8 cellular contexts compared by ENCODE assay signal in genomic region chr4:140330311-140330900, GRCh38. TPM values are rescaled to one million over a fixed set of nuclear protein-coding genes. Genes with fewer than 3 reads are reported as not detected.
DNase-seq lines count a peak whose midpoint lies in the region; FAIRE-seq and TF ChIP-seq lines count a peak whose summit lies in the region.

No MANE protein-coding gene starts in this region.

- H3K36me3 ChIP-seq in endothelial cell of umbilical vein (ENCODE audit: control insufficient read depth in 2 of 2, extremely low read depth in 1 of 2, insufficient read depth in 2 of 2, low read length in 2 of 2) (no peaks in the 10 kb centered on the region), suprapubic skin (no peaks in the 10 kb centered on the region)

- POLR2A ChIA-PET in endothelial cell of umbilical vein (lab: Charles Lee): no interaction called here

- FAIRE-seq in endothelial cell of umbilical vein (lab: Jason Lieb, UNC): no peak

- no peak for TF ChIP-seq POLR2A in endothelial cell of umbilical vein (IDR thresholded peaks at IDR 0.05; ENCODE audit: low read depth, low read length)
- TF ChIP-seq POLR2A in suprapubic skin (IDR thresholded peaks at IDR 0.05): no peak

- H3K27ac ChIP-seq in endothelial cell of umbilical vein (ENCODE audit: insufficient read depth, low read depth, low read length): no peak overlapping the region
- H3K27ac ChIP-seq in suprapubic skin: no peak overlapping the region

- H2AFZ ChIP-seq in endothelial cell of umbilical vein (ENCODE audit: low read depth, low read length): no peak overlapping the region

- DNase-seq in GM13977 (ENCODE audit: low spot score) (no peak), NCI-H526 treated with DMSO at 0.1 percent for 48 hours (lab: John Stamatoyannopoulos, UW) (peak; percentile 71), endothelial cell of umbilical vein (ENCODE audit: low read depth, low spot score) (peak; percentile 58), progenitor cell of endocrine pancreas (ENCODE audit: low spot score, unreplicated experiment) (no peak), foreskin melanocyte (no peak), immature natural killer cell (no peak), suprapubic skin (ENCODE audit: low spot score in 2 of 2) (no peak)
- no peak for DNase-seq in stimulated activated CD4-positive, alpha-beta T cell treated with anti-CD3 and anti-CD28 coated beads, Interleukin-4, amount 100 ng/mL, for 4 hours

- H3K4me1 Mint-ChIP-seq in progenitor cell of endocrine pancreas (ENCODE audit: low read depth): peaks cover 5% of the 10 kb centered on the region
- no peaks in the 10 kb centered on the region for H3K4me1 Mint-ChIP-seq in immature natural killer cell

- no peaks in the 10 kb centered on the region for H3K4me1 ChIP-seq in endothelial cell of umbilical vein (ENCODE audit: control insufficient read depth, extremely low read depth, insufficient read depth, low read length)
- no peaks in the 10 kb centered on the region for H3K4me1 ChIP-seq in suprapubic skin

- H3K9ac ChIP-seq in endothelial cell of umbilical vein (replicated peaks; ENCODE audit: extremely low read depth, insufficient read depth, low read length): no peak overlapping the region

- in situ Hi-C loops in GM13977 (cut with MboI; ENCODE audit: low pct_unique_long_range_greater_than_20kb, low sequenced_read_pairs, unreplicated experiment): no loop called here

- no peaks in the 10 kb centered on the region for H3K9me3 Mint-ChIP-seq in progenitor cell of endocrine pancreas (ENCODE audit: low read depth)
- no peaks in the 10 kb centered on the region for H3K9me3 Mint-ChIP-seq in immature natural killer cell

- intact Hi-C loops in endothelial cell of umbilical vein (cut with micrococcal nuclease): loop anchor here (1.0 to 2.0 kb wide), 2 partner anchors 280 to 676 kb away; no protein-coding TSS in a partner anchor

- H3K4me3 ChIP-seq in endothelial cell of umbilical vein (replicated peaks in 1 of 3; ENCODE audit: insufficient read depth in 1 of 3, low read depth in 1 of 3, low read length in 3 of 3): no peak overlapping the region
- no peak overlapping the region for H3K4me3 ChIP-seq in suprapubic skin

- H3K27me3 ChIP-seq in endothelial cell of umbilical vein (ENCODE audit: control insufficient read depth in 2 of 2, insufficient read depth in 2 of 2, low read length in 2 of 2) (peaks cover 4 to 6% of the 10 kb centered on the region in 2 experiments), suprapubic skin (no peaks in the 10 kb centered on the region)

- H3K27ac Mint-ChIP-seq in progenitor cell of endocrine pancreas (no peak overlapping the region), immature natural killer cell (no peak overlapping the region)

- H3K9me1 ChIP-seq in endothelial cell of umbilical vein (replicated peaks; ENCODE audit: control insufficient read depth, extremely low read depth, insufficient read depth, low read length): no peaks in the 10 kb centered on the region

- TF ChIP-seq EP300 in suprapubic skin (IDR thresholded peaks at IDR 0.05): no peak

- no peaks in the 10 kb centered on the region for H3K36me3 Mint-ChIP-seq in progenitor cell of endocrine pancreas (ENCODE audit: insufficient read depth)
- no peaks in the 10 kb centered on the region for H3K36me3 Mint-ChIP-seq in immature natural killer cell

- H3K79me2 ChIP-seq in endothelial cell of umbilical vein (ENCODE audit: control insufficient read depth, insufficient read depth, low read length): no peaks in the 10 kb centered on the region

- CTCF ChIA-PET in endothelial cell of umbilical vein (lab: Charles Lee): interaction anchor here (0.6 to 3.7 kb wide), 43 partner anchors 12 to 673 kb away, joined by 3 to 69 read pairs (median 4); partner anchors contain the start of genes MAML3 and SCOC

- no peaks in the 10 kb centered on the region for H3K27me3 Mint-ChIP-seq in progenitor cell of endocrine pancreas
- peaks cover 0 to 5% (median 0%) of the 10 kb centered on the region in 3 donors for H3K27me3 Mint-ChIP-seq in immature natural killer cell (ENCODE audit: low read depth in 3 of 3)

- 88% methylated on average over 1 of the region's 1 CpG for WGBS in suprapubic skin

- H3K4me2 ChIP-seq in endothelial cell of umbilical vein (ENCODE audit: insufficient read depth, low read length): no peak overlapping the region

- TF ChIP-seq CTCF in GM13977 (IDR thresholded peaks at IDR 0.05; ENCODE audit: extremely low read depth, insufficient read depth, missing control alignments): peak; percentile 25
- peak; percentile 29 to 32 for TF ChIP-seq CTCF in endothelial cell of umbilical vein (IDR thresholded peaks at IDR 0.05; ENCODE audit: extremely low read depth in 1 of 2, insufficient read depth in 1 of 2, low read depth in 1 of 2, low read length in 2 of 2)
- peak; percentile 65 for TF ChIP-seq CTCF in progenitor cell of endocrine pancreas (IDR thresholded peaks at IDR 0.05; ENCODE audit: unreplicated experiment)
- TF ChIP-seq CTCF in suprapubic skin (IDR thresholded peaks at IDR 0.05): no peak

- BruUV-seq in endothelial cell of umbilical vein (replicated peaks; lab: Mats Ljungman, UMichigan): no TSS peak

- H3K9me3 ChIP-seq in endothelial cell of umbilical vein (replicated peaks; ENCODE audit: control insufficient read depth, insufficient read depth, low read length): no peaks in the 10 kb centered on the region
- no peaks in the 10 kb centered on the region for H3K9me3 ChIP-seq in suprapubic skin

- no peak overlapping the region for H3K4me3 Mint-ChIP-seq in progenitor cell of endocrine pancreas (ENCODE audit: low read depth)
- no peak overlapping the region for H3K4me3 Mint-ChIP-seq in immature natural killer cell

- no peaks in the 10 kb centered on the region for H4K20me1 ChIP-seq in endothelial cell of umbilical vein (replicated peaks; ENCODE audit: control insufficient read depth, extremely low read depth, insufficient read depth, low read length)

- dilution Hi-C loops in endothelial cell of umbilical vein (cut with MboI; ENCODE audit: extremely low pct_ligation_motif_present, low sequenced_read_pairs): no loop called here

TF ChIP-seq in endothelial cell of umbilical vein, 7 proteins besides CTCF, POLR2A, EP300 and RAD21:
- no peak for TF ChIP-seq MYC (IDR thresholded peaks at IDR 0.05; ENCODE audit: low read depth, low read length)

RNA-seq across cellular contexts. Expression of gene SCOC, which starts 43.0 kb away (rescaled TPM):
- total RNA-seq in endothelial cell of umbilical vein (38.3 and 38.5 TPM in 2 replicates), progenitor cell of endocrine pancreas (95.6 and 97.2 TPM in 2 replicates), suprapubic skin (10 to 100 TPM; 26.9 to 42.9 (median 34.4) TPM)
- polyA plus RNA-seq in endothelial cell of umbilical vein (6.8 and 12.3 TPM in 2 replicates), immature natural killer cell (10 to 100 TPM; 31.5 to 68.7 (median 36.7) TPM)
- polyA plus RNA-seq in endothelial cell of umbilical vein (2011; cell fraction: cytosol; rRNA removed): 17.0 and 18.5 TPM in 2 replicates
- polyA plus RNA-seq in endothelial cell of umbilical vein (2011; cell fraction: nucleus; rRNA removed): 6.6 and 12.4 TPM in 2 replicates
- 32.0 and 44.6 TPM in 2 replicates for polyA plus RNA-seq in endothelial cell of umbilical vein (2012)
- 6.5 and 13.4 TPM in 2 replicates for polyA minus RNA-seq in endothelial cell of umbilical vein
- polyA minus RNA-seq in endothelial cell of umbilical vein (2011; cell fraction: cytosol; rRNA and poly(A)+ RNA removed): 1.5 TPM
- 14.2 and 26.2 TPM in 2 replicates for polyA minus RNA-seq in endothelial cell of umbilical vein (2011; cell fraction: nucleus; rRNA and poly(A)+ RNA removed)

Comparison
In these comparisons a context has a peak if more than half of its experiments do, and no peak if none do; other contexts are left out.
1. DNase-seq: peak in NCI-H526 treated with DMSO at 0.1 percent for 48 hours (single experiment) and endothelial cell of umbilical vein (single experiment); none in GM13977 (single experiment), progenitor cell of endocrine pancreas (single experiment), foreskin melanocyte (single experiment), immature natural killer cell (0 of 3), stimulated activated CD4-positive, alpha-beta T cell treated with anti-CD3 and anti-CD28 coated beads, Interleukin-4, amount 100 ng/mL, for 4 hours (0 of 2) and suprapubic skin (0 of 2).
2. CTCF ChIP-seq: peak in GM13977 (single experiment), endothelial cell of umbilical vein (2 of 2) and progenitor cell of endocrine pancreas (single experiment); none in suprapubic skin (0 of 2).